23 cellular contexts compared by ENCODE assay signal in genomic region chr7:113652501-113652900, GRCh38.
DNase-seq lines count a peak whose midpoint lies in the region; ATAC-seq and TF ChIP-seq lines count a peak whose summit lies in the region.
"Had no signal": no experiment of that assay in that cellular context is flagged by ENCODE, and none has a peak within 500 bp of the region (broad histone marks: within the 10 kb centered on the region; RNA-seq: fewer than 3 reads in every experiment).

No MANE protein-coding gene starts in this region.

- in situ Hi-C loops in IMR-90 (cut with MboI; ENCODE audit: low sequenced_read_pairs) (no loop called here), HAP-1 (cut with MboI; ENCODE audit: low sequenced_read_pairs) (no loop called here)

- H3K4ac ChIP-seq in IMR-90 (ENCODE audit: low read depth, low read length), result no peak overlapping the region

- BruUV-seq in IMR-90 (replicated peaks; lab: Mats Ljungman, UMichigan) (no TSS peak), OCI-LY7 (replicated peaks; lab: Mats Ljungman, UMichigan) (no TSS peak)

- DNase-seq in IMR-90, result peak; percentile 11
- DNase-seq in adipocyte (ENCODE audit: low read depth), result peak; percentile 6
- peak; percentile 97 for DNase-seq in renal cortical epithelial cell (ENCODE audit: low read depth)
- DNase-seq in OCI-LY7 (ENCODE audit: low spot score), result no peak
- DNase-seq in HAP-1 (ENCODE audit: low spot score in 2 of 2), result no peak
- DNase-seq: activated CD4-positive, CD25-positive, alpha-beta regulatory T cell; activated CD8-positive, alpha-beta T cell treated with anti-CD3 and anti-CD28 coated beads for 36 hours; aorta; DMS53; GF-D8; KG1; left cardiac atrium; NCI-H1436; NCI-H446 treated with DMSO at 0.1 percent for 48 hours; right lobe of liver; SHP77; stimulated activated naive B cell treated with anti-CD40 and anti-IgM and Interleukin-4, amounts not matched to agents 10 μg/mL and 1 μg/mL and 100 μg/mL, for 72 hours had no signal

- no peak overlapping the region for H3K4me2 ChIP-seq in IMR-90 (ENCODE audit: low read depth, low read length)
- no peak overlapping the region for H3K4me2 ChIP-seq in OCI-LY7 (ENCODE audit: low read length)
- H3K4me2 ChIP-seq: BLaER1 had no signal

- no peak for TF ChIP-seq CTCF in IMR-90 (conservative IDR thresholded peaks at IDR 0.05; ENCODE audit: low read depth, low read length)
- TF ChIP-seq CTCF in OCI-LY7 (conservative IDR thresholded peaks at IDR 0.05; ENCODE audit: low read length), result no peak

- H3K23ac ChIP-seq in IMR-90 (ENCODE audit: low read depth, low read length), result no peak overlapping the region

- no peak overlapping the region for H2AK9ac ChIP-seq in IMR-90 (replicated peaks; ENCODE audit: low read depth, low read length, poor library complexity)

- no peaks in the 10 kb centered on the region for H4K20me1 ChIP-seq in IMR-90 (ENCODE audit: insufficient read depth, low read length)
- no peaks in the 10 kb centered on the region for H4K20me1 ChIP-seq in OCI-LY7 (ENCODE audit: insufficient read depth, low read length)
- H4K20me1 ChIP-seq: BLaER1 had no signal

- H3K18ac ChIP-seq in IMR-90 (ENCODE audit: low read depth, low read length), result no peak overlapping the region

- CTCF ChIA-PET in IMR-90 (lab: Yijun Ruan, JAX), result no interaction called here
- CTCF ChIA-PET in OCI-LY7 (lab: Charles Lee; ENCODE audit: unreplicated experiment), result no interaction called here

- H3K9me2 ChIP-seq in OCI-LY7 (ENCODE audit: insufficient read depth, low read length), result no peaks in the 10 kb centered on the region

- H2BK120ac ChIP-seq in IMR-90 (ENCODE audit: low read depth, low read length), result no peak overlapping the region

- no peaks in the 10 kb centered on the region for H3K79me2 ChIP-seq in OCI-LY7 (ENCODE audit: insufficient read depth, low read depth, low read length)

- H2AFZ ChIP-seq in IMR-90 (replicated peaks; ENCODE audit: low read length, poor library complexity) (no peak overlapping the region), OCI-LY7 (ENCODE audit: low read length) (no peak overlapping the region)

- TF ChIP-seq POLR2A in IMR-90 (IDR thresholded peaks at IDR 0.05; ENCODE audit: low read depth, low read length), result no peak

- H4K5ac ChIP-seq in IMR-90 (ENCODE audit: low read depth, low read length), result no peak overlapping the region

- intact Hi-C loops in IMR-90 (cut with micrococcal nuclease), result no loop called here
- intact Hi-C loops in OCI-LY7 (cut with micrococcal nuclease; ENCODE audit: unreplicated experiment), result no loop called here

- H3K27me3 ChIP-seq in IMR-90 (ENCODE audit: control insufficient read depth, insufficient read depth, low read length), result no peaks in the 10 kb centered on the region
- no peaks in the 10 kb centered on the region for H3K27me3 ChIP-seq in adipocyte (replicated peaks; ENCODE audit: control insufficient read depth, insufficient read depth, low read length)
- no peaks in the 10 kb centered on the region for H3K27me3 ChIP-seq in HAP-1 (ENCODE audit: low read depth)
- H3K27me3 ChIP-seq: BLaER1, right lobe of liver, suprapubic skin had no signal

- H3K36me3 ChIP-seq in IMR-90 (ENCODE audit: control insufficient read depth, insufficient read depth, low read length) (no peaks in the 10 kb centered on the region), adipocyte (ENCODE audit: control insufficient read depth, insufficient read depth, low read length, severe bottlenecking) (no peaks in the 10 kb centered on the region), OCI-LY7 (ENCODE audit: insufficient read depth, low read length) (no peaks in the 10 kb centered on the region), HAP-1 (replicated peaks) (no peaks in the 10 kb centered on the region)
- H3K36me3 ChIP-seq: BLaER1, right lobe of liver, suprapubic skin had no signal

- H3K14ac ChIP-seq in IMR-90 (replicated peaks; ENCODE audit: low read depth, low read length), result no peak overlapping the region

- WGBS in IMR-90 (ENCODE audit: extremely low coverage in 2 of 2, insufficient read length in 1 of 2), 2 experiments, result no CpG with 5 or more reads among the region's 1 CpG

- no peak overlapping the region for H4K8ac ChIP-seq in IMR-90 (ENCODE audit: low read depth in 2 of 2, low read length in 2 of 2)

- H3K9me1 ChIP-seq in IMR-90 (ENCODE audit: insufficient read depth, low read length), result no peaks in the 10 kb centered on the region

- H3K4me3 ChIP-seq in IMR-90 (ENCODE audit: insufficient read depth, low read depth, low read length) (no peak overlapping the region), adipocyte (ENCODE audit: low read length) (no peak overlapping the region), OCI-LY7 (ENCODE audit: low read depth, low read length, poor library complexity, severe bottlenecking) (no peak overlapping the region), HAP-1 (no peak overlapping the region)
- H3K4me3 ChIP-seq: BLaER1, right lobe of liver, suprapubic skin had no signal

- H3K56ac ChIP-seq in IMR-90 (ENCODE audit: extremely low read depth, insufficient read depth, low read length), result no peak overlapping the region

- H2BK15ac ChIP-seq in IMR-90 (ENCODE audit: low read depth, low read length), result no peak overlapping the region

- H4K91ac ChIP-seq in IMR-90 (ENCODE audit: insufficient read depth, low read depth, low read length), result no peak overlapping the region

- no peak overlapping the region for H2BK20ac ChIP-seq in IMR-90 (ENCODE audit: low read depth, low read length)

- no peak overlapping the region for H3K27ac ChIP-seq in IMR-90 (ENCODE audit: insufficient read depth, low read length)
- no peak overlapping the region for H3K27ac ChIP-seq in OCI-LY7 (ENCODE audit: low read depth, low read length, poor library complexity, severe bottlenecking)
- H3K27ac ChIP-seq: BLaER1, right lobe of liver, suprapubic skin had no signal

- ATAC-seq in IMR-90 (ENCODE audit: low read depth) (no peak; the same call in 1 of the 2 replicates), esophagus mucosa (peak; percentile 56), GM21576 (IDR thresholded peaks at IDR 0.05; ENCODE audit: unreplicated experiment) (no peak)
- no peak for ATAC-seq in activated CD4-positive, CD25-positive, alpha-beta regulatory T cell treated with anti-CD3 and anti-CD28 coated beads, Interleukin-2, amount 50 U/mL, for 24 hours
- ATAC-seq: activated CD8-positive, alpha-beta T cell treated with anti-CD3 and anti-CD28 coated beads for 36 hours; activated naive CD4-positive, alpha-beta T cell treated with anti-CD3 and anti-CD28 coated beads, Interleukin-2, amount 50 U/mL, for 72 hours; left cardiac atrium; right lobe of liver; stimulated activated naive B cell treated with anti-CD40 and anti-IgM and Interleukin-4, amounts not matched to agents 10 μg/mL and 1 μg/mL and 100 μg/mL, for 72 hours had no signal

- POLR2A ChIA-PET in IMR-90 (lab: Charles Lee; ENCODE audit: unreplicated experiment) (no interaction called here), OCI-LY7 (lab: Charles Lee) (no interaction called here)

- no peak for TF ChIP-seq RAD21 in IMR-90 (IDR thresholded peaks at IDR 0.05; ENCODE audit: low read length)

- H3K79me1 ChIP-seq in IMR-90 (ENCODE audit: low read depth in 1 of 2, low read length in 2 of 2), result no peaks in the 10 kb centered on the region

- no peak overlapping the region for H2AK5ac ChIP-seq in IMR-90 (ENCODE audit: low read depth, low read length)

- H3K9ac ChIP-seq in IMR-90 (ENCODE audit: low read depth, low read length) (no peak overlapping the region), adipocyte (ENCODE audit: low read length) (no peak overlapping the region)
- H3K9ac ChIP-seq: BLaER1 had no signal

- no peak overlapping the region for H2BK5ac ChIP-seq in IMR-90 (ENCODE audit: low read depth, low read length, poor library complexity, severe bottlenecking)

- H3K9me3 ChIP-seq in IMR-90 (ENCODE audit: control insufficient read depth, insufficient read depth, low read length), result no peaks in the 10 kb centered on the region
- no peaks in the 10 kb centered on the region for H3K9me3 ChIP-seq in adipocyte (ENCODE audit: control insufficient read depth, low read length)
- no peaks in the 10 kb centered on the region for H3K9me3 ChIP-seq in OCI-LY7 (ENCODE audit: low read length)
- no peaks in the 10 kb centered on the region for H3K9me3 ChIP-seq in HAP-1
- H3K9me3 ChIP-seq: BLaER1, right lobe of liver, suprapubic skin had no signal

- dilution Hi-C loops in IMR-90 (cut with HindIII; ENCODE audit: low sequenced_read_pairs, unreplicated experiment), result no loop called here

- H3K4me1 ChIP-seq in IMR-90 (ENCODE audit: control insufficient read depth, insufficient read depth, low read length) (no peaks in the 10 kb centered on the region), adipocyte (ENCODE audit: control insufficient read depth, insufficient read depth, low read length) (no peaks in the 10 kb centered on the region), OCI-LY7 (ENCODE audit: insufficient read depth, low read length, poor library complexity, severe bottlenecking) (no peaks in the 10 kb centered on the region), HAP-1 (no peaks in the 10 kb centered on the region)
- H3K4me1 ChIP-seq: right lobe of liver, suprapubic skin had no signal

TF ChIP-seq in IMR-90, 13 proteins besides CTCF, POLR2A, EP300 and RAD21:
- no peak for TF ChIP-seq MAZ (IDR thresholded peaks at IDR 0.05; ENCODE audit: borderline replicate concordance, low read depth, low read length)
- TF ChIP-seq BHLHE40 (IDR thresholded peaks at IDR 0.05; ENCODE audit: low read depth, low read length), result no peak
- no peak for TF ChIP-seq RCOR1 (IDR thresholded peaks at IDR 0.05; ENCODE audit: insufficient replicate concordance, low read length)
- no peak for TF ChIP-seq FOS (IDR thresholded peaks at IDR 0.05; ENCODE audit: low read depth, low read length)
- TF ChIP-seq CHD1 (IDR thresholded peaks at IDR 0.05; ENCODE audit: low read depth, low read length), result no peak
- TF ChIP-seq SMC3 (IDR thresholded peaks at IDR 0.05; ENCODE audit: low read depth, low read length), result no peak

Comparison
In these comparisons a context has a peak if more than half of its experiments do, and no peak if none do; other contexts are left out.
1. DNase-seq: peak in IMR-90 (single experiment), adipocyte (single experiment) and renal cortical epithelial cell (single experiment); none in OCI-LY7 (single experiment) and HAP-1 (0 of 2).